ENCODE assay signal across 8 cellular contexts in genomic region chr5:132257131-132258101, GRCh38. TPM values are rescaled to one million over a fixed set of nuclear protein-coding genes. Genes with fewer than 3 reads are reported as not detected.
A peak's percentile ranks its signal among the peaks of the same experiment; 100 is the strongest.
DNase-seq lines count a peak whose midpoint lies in the region; ATAC-seq and TF ChIP-seq lines count a peak whose summit lies in the region.

Gene PDLIM4 (plus strand): TSS chr5:132257696. CDS start chr5:132257735, 39 bp downstream.

- H3K27ac ChIP-seq in HUES48 (ENCODE audit: low read depth, low read length) (no peak within 1 kb of the TSS), body of pancreas (peak within 1 kb of the TSS in 2 of 4 donors; percentile 45 to 55)

- no peaks in the 10 kb centered on the region for H3K9me3 ChIP-seq in HUES48 (ENCODE audit: control insufficient read depth, insufficient read depth, low read length)
- H3K9me3 ChIP-seq in body of pancreas, result no peaks in the 10 kb centered on the region

- intact Hi-C loops in body of pancreas (cut with DNase I), result no loop called here

- H3K36me3 Mint-ChIP-seq in stimulated activated memory B cell treated with anti-CD40 and anti-IgM and Interleukin-4, amounts not matched to agents 10 μg/mL and 1 μg/mL and 100 μg/mL, for 72 hours, result no peaks in the 10 kb centered on the region

- H3K36me3 ChIP-seq in HUES48 (ENCODE audit: control insufficient read depth, insufficient read depth, low read length) (no peaks in the 10 kb centered on the region), body of pancreas (replicated peaks in 1 of 2; ENCODE audit: insufficient read depth in 1 of 2, low read depth in 2 of 2) (no peaks in the 10 kb centered on the region)

- peak in 3 of 4 donors; percentile 20 to 59 (median 26) for DNase-seq in body of pancreas
- peak; percentile 83 for DNase-seq in islet precursor cell
- no peak for DNase-seq in LoVo (ENCODE audit: low spot score)
- DNase-seq in T-helper 1 cell, result no peak
- DNase-seq in OCI-M1 (lab: John Stamatoyannopoulos, UW), result no peak

- H3K27me3 ChIP-seq in HUES48 (ENCODE audit: control insufficient read depth, insufficient read depth, low read length) (peaks cover 24% of the 10 kb centered on the region), body of pancreas (no peaks in the 10 kb centered on the region)

- WGBS in body of pancreas, 2 donors, result 23 to 87% methylated on average over 10 to 83 of the region's 88 CpGs

- H3K4me1 ChIP-seq in HUES48 (ENCODE audit: control insufficient read depth, insufficient read depth, low read length) (peaks cover 16% of the 10 kb centered on the region), body of pancreas (peaks cover 28% of the 10 kb centered on the region)

- peak within 1 kb of the TSS; percentile 65 for H3K4me3 ChIP-seq in HUES48 (ENCODE audit: low read depth, low read length)
- no peak within 1 kb of the TSS for H3K4me3 ChIP-seq in body of pancreas

- peak within 1 kb of the TSS; percentile 9 for H3K4me3 Mint-ChIP-seq in stimulated activated memory B cell treated with anti-CD40 and anti-IgM and Interleukin-4, amounts not matched to agents 10 μg/mL and 1 μg/mL and 100 μg/mL, for 72 hours

- TF ChIP-seq CTCF in body of pancreas (IDR thresholded peaks at IDR 0.05), result no peak

- 0 out of 2 replicates have a peak within 1 kb of the TSS, but pooled peaks have one; percentile 3 for H3K9ac ChIP-seq in HUES48 (ENCODE audit: low read depth, low read length)

- no peak within 1 kb of the TSS for H3K27ac Mint-ChIP-seq in stimulated activated memory B cell treated with anti-CD40 and anti-IgM and Interleukin-4, amounts not matched to agents 10 μg/mL and 1 μg/mL and 100 μg/mL, for 72 hours

- ATAC-seq in body of pancreas, result no peak
- ATAC-seq in stimulated activated memory B cell treated with anti-CD40 and anti-IgM and Interleukin-4, amounts not matched to agents 10 μg/mL and 1 μg/mL and 100 μg/mL, for 72 hours, result no peak
- ATAC-seq in HG03469 (IDR thresholded peaks at IDR 0.05; ENCODE audit: unreplicated experiment), result no peak

- peaks cover 39% of the 10 kb centered on the region for H3K27me3 Mint-ChIP-seq in stimulated activated memory B cell treated with anti-CD40 and anti-IgM and Interleukin-4, amounts not matched to agents 10 μg/mL and 1 μg/mL and 100 μg/mL, for 72 hours

- no peaks in the 10 kb centered on the region for H3K9me3 Mint-ChIP-seq in stimulated activated memory B cell treated with anti-CD40 and anti-IgM and Interleukin-4, amounts not matched to agents 10 μg/mL and 1 μg/mL and 100 μg/mL, for 72 hours

- H3K4me1 Mint-ChIP-seq in stimulated activated memory B cell treated with anti-CD40 and anti-IgM and Interleukin-4, amounts not matched to agents 10 μg/mL and 1 μg/mL and 100 μg/mL, for 72 hours, result peaks cover 10% of the 10 kb centered on the region

- TF ChIP-seq POLR2A in body of pancreas (IDR thresholded peaks at IDR 0.05), result no peak

RNA-seq across cellular contexts. Expression of gene PDLIM4, which starts in this region (rescaled TPM):
- 1 to 10 TPM; 4.2 to 4.3 TPM for total RNA-seq in body of pancreas

Comparison
In these comparisons a context has a peak if more than half of its experiments do, and no peak if none do; other contexts are left out.
1. DNase-seq: peak in body of pancreas (3 of 4) and islet precursor cell (single experiment); none in LoVo (single experiment), T-helper 1 cell (0 of 5) and OCI-M1 (single experiment).